1 cellular context compared by ENCODE assay signal in the genomic region with DNA sequence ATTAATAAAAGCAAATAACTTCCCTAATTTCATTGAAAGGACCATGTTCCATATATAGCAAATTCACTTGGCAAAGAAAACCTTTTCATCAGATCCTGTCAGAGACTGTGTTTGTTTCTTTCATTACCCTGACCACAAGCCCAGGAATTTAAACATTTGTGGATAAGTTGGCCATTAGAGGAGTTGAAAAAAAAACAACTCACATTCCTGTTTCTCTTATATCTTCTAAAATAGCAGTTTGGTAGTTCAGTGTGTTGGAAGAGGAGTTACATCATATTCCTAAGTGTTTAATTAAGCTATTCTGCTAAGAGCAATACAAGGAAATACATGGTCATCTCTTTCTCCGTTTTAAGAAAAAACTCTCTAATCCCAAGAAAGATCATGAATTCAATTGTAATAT.
TF ChIP-seq lines count a peak whose summit lies in the region.

No MANE protein-coding gene starts in this region.

TF ChIP-seq in IMR-90, 13 proteins besides CTCF, POLR2A, EP300 and RAD21:
- TF ChIP-seq, protein P1, sequence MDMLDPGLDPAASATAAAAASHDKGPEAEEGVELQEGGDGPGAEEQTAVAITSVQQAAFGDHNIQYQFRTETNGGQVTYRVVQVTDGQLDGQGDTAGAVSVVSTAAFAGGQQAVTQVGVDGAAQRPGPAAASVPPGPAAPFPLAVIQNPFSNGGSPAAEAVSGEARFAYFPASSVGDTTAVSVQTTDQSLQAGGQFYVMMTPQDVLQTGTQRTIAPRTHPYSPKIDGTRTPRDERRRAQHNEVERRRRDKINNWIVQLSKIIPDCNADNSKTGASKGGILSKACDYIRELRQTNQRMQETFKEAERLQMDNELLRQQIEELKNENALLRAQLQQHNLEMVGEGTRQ (IDR thresholded peaks at IDR 0.05; ENCODE audit: low read depth, low read length) = no peak
- TF ChIP-seq BHLHE40 (IDR thresholded peaks at IDR 0.05; ENCODE audit: low read depth, low read length) (0 out of 2 replicates have a peak, but pooled peaks have one; percentile 9), CEBPB (IDR thresholded peaks at IDR 0.05; ENCODE audit: low read depth, low read length) (peak; percentile 61)
